In genomic region chr5:141735823-141736222, GRCh38 we compare ENCODE assay signal across 27 cellular contexts.
"Had no signal": no experiment of that assay in that cellular context is flagged by ENCODE, and none has a peak within 500 bp of the region (broad histone marks: within the 10 kb centered on the region; RNA-seq: fewer than 3 reads in every experiment).

No MANE protein-coding gene starts in this region.

- H3K36me3 Mint-ChIP-seq: activated CD8-positive, alpha-beta memory T cell treated with anti-CD3 and anti-CD28 coated beads, Interleukin-2, amount 10 ng/mL, durations not matched to agents 7 days and 5 days; activated naive CD4-positive, alpha-beta T cell treated with anti-CD3 and anti-CD28 coated beads, Interleukin-2, amount 10 ng/mL, durations not matched to agents 7 days and 5 days; activated naive CD8-positive, alpha-beta T cell had no signal

- H3K4me1 Mint-ChIP-seq: activated naive CD4-positive, alpha-beta T cell treated with anti-CD3 and anti-CD28 coated beads, Interleukin-2, amount 10 ng/mL, durations not matched to agents 7 days and 5 days; activated naive CD8-positive, alpha-beta T cell treated with anti-CD3 and anti-CD28 coated beads, Interleukin-2, amount 50 U/mL, for 24 hours; central memory CD8-positive, alpha-beta T cell had no signal

- ATAC-seq: activated CD8-positive, alpha-beta memory T cell treated with anti-CD3 and anti-CD28 coated beads, Interleukin-2, amount 10 ng/mL, durations not matched to agents 7 days and 5 days; activated naive CD8-positive, alpha-beta T cell treated with anti-CD3 and anti-CD28 coated beads, Interleukin-2, amount 50 U/mL, for 24 hours had no signal

- H3K4me3 Mint-ChIP-seq: activated CD4-positive, alpha-beta memory T cell treated with anti-CD3 and anti-CD28 coated beads, Interleukin-2, amount 10 ng/mL, durations not matched to agents 7 days and 5 days; activated CD8-positive, alpha-beta memory T cell treated with anti-CD3 and anti-CD28 coated beads, Interleukin-2, amount 10 ng/mL, durations not matched to agents 7 days and 5 days; activated naive CD4-positive, alpha-beta T cell treated with anti-CD3 and anti-CD28 coated beads, Interleukin-2, amount 10 ng/mL, durations not matched to agents 7 days and 5 days; activated naive CD8-positive, alpha-beta T cell; activated naive CD8-positive, alpha-beta T cell treated with anti-CD3 and anti-CD28 coated beads, Interleukin-2, amount 50 U/mL, for 24 hours; central memory CD8-positive, alpha-beta T cell had no signal

- H3K4me1 ChIP-seq: SJCRH30 had no signal

- H3K9me3 ChIP-seq: SJCRH30 had no signal

- H3K27ac Mint-ChIP-seq: activated CD4-positive, alpha-beta memory T cell treated with anti-CD3 and anti-CD28 coated beads, Interleukin-2, amount 10 ng/mL, durations not matched to agents 7 days and 5 days; activated CD8-positive, alpha-beta memory T cell treated with anti-CD3 and anti-CD28 coated beads, Interleukin-2, amount 10 ng/mL, durations not matched to agents 7 days and 5 days; activated naive CD4-positive, alpha-beta T cell treated with anti-CD3 and anti-CD28 coated beads, Interleukin-2, amount 10 ng/mL, durations not matched to agents 7 days and 5 days; activated naive CD8-positive, alpha-beta T cell; activated naive CD8-positive, alpha-beta T cell treated with anti-CD3 and anti-CD28 coated beads, Interleukin-2, amount 50 U/mL, for 24 hours had no signal

- DNase-seq: activated CD4-positive, alpha-beta memory T cell treated with anti-CD3 and anti-CD28 coated beads, Interleukin-2, amount 10 ng/mL, durations not matched to agents 7 days and 5 days; activated CD4-positive, alpha-beta T cell treated with anti-CD3 and anti-CD28 coated beads for 4 hours; activated CD4-positive, alpha-beta T cell treated with anti-CD3 and anti-CD28 coated beads, Interleukin-2, amount 50 U/mL, for 1 hour; activated CD4-positive, CD25-positive, alpha-beta regulatory T cell treated with anti-CD3 and anti-CD28 coated beads, Interleukin-2, amount 50 U/mL, for 72 hours; activated CD8-positive, alpha-beta memory T cell treated with anti-CD3 and anti-CD28 coated beads for 24 hours; activated CD8-positive, alpha-beta memory T cell treated with anti-CD3 and anti-CD28 coated beads, Interleukin-2, amount 10 ng/mL, durations not matched to agents 7 days and 5 days; activated CD8-positive, alpha-beta memory T cell treated with anti-CD3 and anti-CD28 coated beads, Interleukin-2, amount 50 U/mL, for 48 hours; activated effector memory CD4-positive, alpha-beta T cell treated with Interleukin-2 at 50 U/mL for 16 hours; activated naive CD4-positive, alpha-beta T cell treated with anti-CD3 and anti-CD28 coated beads, Interleukin-2, amount 10 ng/mL, durations not matched to agents 7 days and 5 days; activated naive CD8-positive, alpha-beta T cell treated with anti-CD3 and anti-CD28 coated beads, Interleukin-2, amount 50 U/mL, for 24 hours; activated T-cell treated with anti-CD3 and anti-CD28 coated beads, Interleukin-2, amount 50 U/mL, for 48 hours; amniotic stem cell; aorta; brain microvascular endothelial cell; NCI-H1105 treated with DMSO at 0.1 percent for 48 hours; NCI-H1694; NCI-H1930; NCI-H2081 treated with DMSO at 0.1 percent for 48 hours; NCI-H226; NCI-H446 treated with DMSO at 0.1 percent for 48 hours; NCI-H748 treated with DMSO at 0.1 percent for 48 hours; SHP77; SJCRH30; T1000 had no signal

- H3K27me3 ChIP-seq: brain microvascular endothelial cell, SJCRH30 had no signal

- H3K36me3 ChIP-seq: brain microvascular endothelial cell, SJCRH30 had no signal

- H3K9me3 Mint-ChIP-seq: activated CD4-positive, alpha-beta memory T cell treated with anti-CD3 and anti-CD28 coated beads, Interleukin-2, amount 10 ng/mL, durations not matched to agents 7 days and 5 days; activated naive CD4-positive, alpha-beta T cell treated with anti-CD3 and anti-CD28 coated beads, Interleukin-2, amount 10 ng/mL, durations not matched to agents 7 days and 5 days; activated naive CD8-positive, alpha-beta T cell treated with anti-CD3 and anti-CD28 coated beads, Interleukin-2, amount 50 U/mL, for 24 hours; central memory CD8-positive, alpha-beta T cell had no signal

- H3K27ac ChIP-seq: brain microvascular endothelial cell, SJCRH30, SK-N-MC had no signal

- H3K4me3 ChIP-seq: SJCRH30, SK-N-MC had no signal
